Comparison of ENCODE assay signal across 2 cellular contexts in the genomic region with DNA sequence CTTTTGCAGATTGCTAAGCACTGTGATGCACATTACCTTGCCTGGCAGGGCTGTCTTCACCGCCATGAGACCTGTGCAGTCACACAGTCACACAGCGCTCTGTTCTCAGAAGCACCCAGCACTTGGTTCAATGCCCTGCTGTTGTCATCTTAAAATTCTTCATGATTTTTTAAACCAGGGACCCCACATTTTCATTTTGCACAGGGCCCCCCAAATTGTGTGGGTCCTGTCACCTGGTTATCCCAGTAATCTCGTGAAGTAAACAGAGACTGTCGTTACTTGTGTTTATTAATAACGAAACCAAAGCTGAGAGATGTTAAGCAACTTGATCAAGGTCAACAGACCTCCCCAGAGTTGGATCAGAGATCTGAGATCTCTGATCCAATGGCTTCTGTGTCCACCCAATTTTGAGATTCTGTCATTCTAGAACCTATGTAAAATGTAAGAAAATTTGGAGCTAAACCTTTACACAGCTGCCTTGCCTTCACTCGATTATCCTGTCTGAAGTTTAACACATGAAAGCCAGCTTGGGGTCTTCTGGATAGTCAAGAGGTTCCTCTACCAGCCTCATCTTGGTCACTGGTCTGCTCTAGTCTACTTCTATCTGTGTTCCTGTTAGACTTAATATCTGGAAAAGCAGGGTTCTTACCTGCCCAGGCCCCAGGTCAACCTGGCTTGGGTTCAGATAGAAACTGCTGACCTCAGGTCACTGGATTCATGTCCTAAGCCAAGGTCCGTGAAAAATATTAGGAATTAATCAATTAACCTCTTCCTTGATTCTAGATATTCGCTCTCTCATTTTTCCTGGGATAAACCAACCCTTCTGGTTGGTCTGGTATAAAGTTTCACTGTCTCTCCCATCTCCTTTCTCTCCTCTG.
TF ChIP-seq lines count a peak whose summit lies in the region.

No MANE protein-coding gene starts in this region.

TF ChIP-seq in HepG2, 621 proteins besides CTCF, POLR2A, EP300 and RAD21:
- TF ChIP-seq SMARCE1 (IDR thresholded peaks at IDR 0.05; ENCODE audit: borderline replicate concordance), result no peak
- 0 out of 2 replicates have a peak, but pooled peaks have one; percentile 17 for TF ChIP-seq CEBPB (IDR thresholded peaks at IDR 0.05; ENCODE audit: borderline replicate concordance, low read depth, low read length)

TF ChIP-seq in SK-N-SH treated with all-trans-retinoic acid at 6 μM for 48 hours, 23 proteins besides CTCF, POLR2A, EP300 and RAD21:
- TF ChIP-seq ISL1 (CRISPR knock-in tag; IDR thresholded peaks at IDR 0.05) (no peak), ZNF8 (CRISPR knock-in tag; IDR thresholded peaks at IDR 0.05) (no peak), GLIS3 (CRISPR knock-in tag; IDR thresholded peaks at IDR 0.05) (no peak), ZC3H10 (CRISPR knock-in tag; IDR thresholded peaks at IDR 0.05) (no peak), ESRRG (CRISPR knock-in tag; IDR thresholded peaks at IDR 0.05) (no peak), TCF4 (CRISPR knock-in tag; IDR thresholded peaks at IDR 0.05; ENCODE audit: borderline replicate concordance) (no peak), ZFP3 (CRISPR knock-in tag; IDR thresholded peaks at IDR 0.05) (no peak), PPARA (CRISPR knock-in tag; IDR thresholded peaks at IDR 0.05; ENCODE audit: borderline replicate concordance) (no peak), BACH2 (CRISPR knock-in tag; IDR thresholded peaks at IDR 0.05; ENCODE audit: borderline replicate concordance) (no peak), SNAI2 (CRISPR knock-in tag; IDR thresholded peaks at IDR 0.05) (no peak), ARNTL (CRISPR knock-in tag; IDR thresholded peaks at IDR 0.05; ENCODE audit: borderline replicate concordance, low read depth) (no peak)
- TF ChIP-seq, protein P1, sequence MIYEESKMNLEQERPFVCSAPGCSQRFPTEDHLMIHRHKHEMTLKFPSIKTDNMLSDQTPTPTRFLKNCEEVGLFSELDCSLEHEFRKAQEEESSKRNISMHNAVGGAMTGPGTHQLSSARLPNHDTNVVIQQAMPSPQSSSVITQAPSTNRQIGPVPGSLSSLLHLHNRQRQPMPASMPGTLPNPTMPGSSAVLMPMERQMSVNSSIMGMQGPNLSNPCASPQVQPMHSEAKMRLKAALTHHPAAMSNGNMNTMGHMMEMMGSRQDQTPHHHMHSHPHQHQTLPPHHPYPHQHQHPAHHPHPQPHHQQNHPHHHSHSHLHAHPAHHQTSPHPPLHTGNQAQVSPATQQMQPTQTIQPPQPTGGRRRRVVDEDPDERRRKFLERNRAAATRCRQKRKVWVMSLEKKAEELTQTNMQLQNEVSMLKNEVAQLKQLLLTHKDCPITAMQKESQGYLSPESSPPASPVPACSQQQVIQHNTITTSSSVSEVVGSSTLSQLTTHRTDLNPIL (CRISPR knock-in tag; IDR thresholded peaks at IDR 0.05; ENCODE audit: low read depth), result no peak
- TF ChIP-seq, protein P2, sequence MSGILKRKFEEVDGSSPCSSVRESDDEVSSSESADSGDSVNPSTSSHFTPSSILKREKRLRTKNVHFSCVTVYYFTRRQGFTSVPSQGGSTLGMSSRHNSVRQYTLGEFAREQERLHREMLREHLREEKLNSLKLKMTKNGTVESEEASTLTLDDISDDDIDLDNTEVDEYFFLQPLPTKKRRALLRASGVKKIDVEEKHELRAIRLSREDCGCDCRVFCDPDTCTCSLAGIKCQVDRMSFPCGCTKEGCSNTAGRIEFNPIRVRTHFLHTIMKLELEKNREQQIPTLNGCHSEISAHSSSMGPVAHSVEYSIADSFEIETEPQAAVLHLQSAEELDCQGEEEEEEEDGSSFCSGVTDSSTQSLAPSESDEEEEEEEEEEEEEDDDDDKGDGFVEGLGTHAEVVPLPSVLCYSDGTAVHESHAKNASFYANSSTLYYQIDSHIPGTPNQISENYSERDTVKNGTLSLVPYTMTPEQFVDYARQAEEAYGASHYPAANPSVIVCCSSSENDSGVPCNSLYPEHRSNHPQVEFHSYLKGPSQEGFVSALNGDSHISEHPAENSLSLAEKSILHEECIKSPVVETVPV (CRISPR knock-in tag; IDR thresholded peaks at IDR 0.05), result no peak
